Comparison of ENCODE assay signal across 1 cellular context in the genomic region with DNA sequence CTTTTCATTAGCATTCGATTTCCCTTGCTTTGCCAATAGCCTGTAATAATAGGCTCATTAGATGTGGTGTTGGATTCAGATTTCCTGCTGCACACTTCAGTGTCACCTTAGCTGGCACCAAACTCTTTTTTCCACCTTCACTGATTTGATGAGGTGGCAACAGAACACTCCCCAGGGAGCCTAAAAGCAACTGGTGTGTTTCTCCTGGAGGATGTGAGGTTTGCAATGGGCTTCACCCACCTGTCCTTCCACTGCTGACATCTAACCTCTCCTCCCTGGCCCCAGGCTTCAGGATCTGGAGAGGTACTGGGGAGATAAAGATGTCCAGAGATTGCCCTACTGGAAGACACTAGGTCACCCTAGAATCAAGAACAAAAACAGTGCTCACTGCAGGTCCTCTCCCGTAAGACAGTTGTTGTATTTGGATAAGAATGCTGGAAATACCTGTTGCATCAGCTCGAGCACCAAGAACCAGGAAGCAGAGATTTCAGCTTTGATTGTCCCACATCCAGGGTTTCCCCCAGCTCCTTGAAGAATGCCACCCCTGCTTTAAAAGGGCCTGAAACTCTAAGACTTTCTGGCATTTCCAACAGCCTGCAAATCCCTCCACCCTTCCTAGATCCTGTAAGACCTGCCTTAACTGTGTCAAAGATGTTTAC.
TF ChIP-seq lines count a peak whose summit lies in the region.

No MANE protein-coding gene starts in this region.

TF ChIP-seq in GM23338, 12 proteins besides CTCF, POLR2A, EP300 and RAD21 (continued from another document):
- TF ChIP-seq, protein P1, sequence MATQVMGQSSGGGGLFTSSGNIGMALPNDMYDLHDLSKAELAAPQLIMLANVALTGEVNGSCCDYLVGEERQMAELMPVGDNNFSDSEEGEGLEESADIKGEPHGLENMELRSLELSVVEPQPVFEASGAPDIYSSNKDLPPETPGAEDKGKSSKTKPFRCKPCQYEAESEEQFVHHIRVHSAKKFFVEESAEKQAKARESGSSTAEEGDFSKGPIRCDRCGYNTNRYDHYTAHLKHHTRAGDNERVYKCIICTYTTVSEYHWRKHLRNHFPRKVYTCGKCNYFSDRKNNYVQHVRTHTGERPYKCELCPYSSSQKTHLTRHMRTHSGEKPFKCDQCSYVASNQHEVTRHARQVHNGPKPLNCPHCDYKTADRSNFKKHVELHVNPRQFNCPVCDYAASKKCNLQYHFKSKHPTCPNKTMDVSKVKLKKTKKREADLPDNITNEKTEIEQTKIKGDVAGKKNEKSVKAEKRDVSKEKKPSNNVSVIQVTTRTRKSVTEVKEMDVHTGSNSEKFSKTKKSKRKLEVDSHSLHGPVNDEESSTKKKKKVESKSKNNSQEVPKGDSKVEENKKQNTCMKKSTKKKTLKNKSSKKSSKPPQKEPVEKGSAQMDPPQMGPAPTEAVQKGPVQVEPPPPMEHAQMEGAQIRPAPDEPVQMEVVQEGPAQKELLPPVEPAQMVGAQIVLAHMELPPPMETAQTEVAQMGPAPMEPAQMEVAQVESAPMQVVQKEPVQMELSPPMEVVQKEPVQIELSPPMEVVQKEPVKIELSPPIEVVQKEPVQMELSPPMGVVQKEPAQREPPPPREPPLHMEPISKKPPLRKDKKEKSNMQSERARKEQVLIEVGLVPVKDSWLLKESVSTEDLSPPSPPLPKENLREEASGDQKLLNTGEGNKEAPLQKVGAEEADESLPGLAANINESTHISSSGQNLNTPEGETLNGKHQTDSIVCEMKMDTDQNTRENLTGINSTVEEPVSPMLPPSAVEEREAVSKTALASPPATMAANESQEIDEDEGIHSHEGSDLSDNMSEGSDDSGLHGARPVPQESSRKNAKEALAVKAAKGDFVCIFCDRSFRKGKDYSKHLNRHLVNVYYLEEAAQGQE (IDR thresholded peaks at IDR 0.05; ENCODE audit: unreplicated experiment) = no peak
